Comparison of ENCODE assay signal across 1 cellular context in the genomic region with DNA sequence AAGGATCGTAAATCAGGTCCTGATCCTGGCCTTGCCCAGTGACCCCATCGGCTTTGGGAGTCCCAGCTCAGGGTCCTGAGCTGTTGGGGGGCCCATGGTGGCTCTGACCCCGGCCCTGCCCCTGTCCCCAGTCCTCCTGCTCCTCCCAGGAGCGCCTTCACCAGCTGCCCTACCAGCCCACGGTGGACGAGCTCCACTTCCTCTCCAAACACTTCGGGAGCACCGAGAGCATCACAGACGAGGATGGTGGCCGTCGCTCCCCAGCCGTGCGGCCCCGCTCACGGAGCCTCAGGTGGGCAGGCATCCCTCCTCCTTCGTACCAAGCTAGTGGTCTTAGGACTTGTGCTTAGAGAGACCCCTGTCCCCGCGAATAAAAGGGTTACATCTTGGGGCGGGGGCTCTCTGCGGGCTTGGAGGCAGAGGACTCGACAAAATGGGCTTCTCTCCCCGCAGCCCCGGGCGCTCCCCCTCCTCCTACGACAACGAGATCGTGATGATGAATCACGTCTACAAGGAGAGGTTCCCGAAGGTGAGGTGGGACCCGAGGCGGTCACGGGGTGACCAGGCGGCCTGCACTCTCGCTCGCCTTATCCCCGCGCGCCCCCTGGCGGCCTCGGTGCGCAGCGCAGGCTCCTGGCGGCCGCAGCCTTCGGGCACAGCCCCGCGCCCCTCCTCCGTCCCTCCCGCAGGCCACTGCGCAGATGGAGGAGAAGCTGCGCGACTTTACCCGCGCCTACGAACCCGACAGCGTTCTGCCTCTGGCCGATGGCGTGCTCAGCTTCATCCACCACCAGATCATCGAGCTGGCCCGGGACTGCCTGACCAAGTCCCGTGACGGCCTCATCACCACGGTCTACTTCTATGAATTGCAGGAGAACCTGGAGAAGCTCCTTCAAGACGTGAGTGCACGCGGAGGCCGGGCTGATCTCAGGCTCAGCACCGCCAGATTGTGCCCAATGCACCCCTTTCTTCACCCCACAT.
TF ChIP-seq lines count a peak whose summit lies in the region.

No MANE protein-coding gene starts in this region.

TF ChIP-seq in liver, 16 proteins besides CTCF, POLR2A, EP300 and RAD21 (continued from another document):
- TF ChIP-seq, protein P1, sequence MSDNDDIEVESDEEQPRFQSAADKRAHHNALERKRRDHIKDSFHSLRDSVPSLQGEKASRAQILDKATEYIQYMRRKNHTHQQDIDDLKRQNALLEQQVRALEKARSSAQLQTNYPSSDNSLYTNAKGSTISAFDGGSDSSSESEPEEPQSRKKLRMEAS (IDR thresholded peaks at IDR 0.05), result no peak
- TF ChIP-seq EGR1 (IDR thresholded peaks at IDR 0.05; ENCODE audit: low read depth in 2 of 2), result no peak
- TF ChIP-seq GABPA (IDR thresholded peaks at IDR 0.05 in 1 of 2, conservative IDR thresholded peaks at IDR 0.05 in 1 of 2), result no peak
- TF ChIP-seq RXRA (IDR thresholded peaks at IDR 0.05), result no peak
